1 cellular context compared by ENCODE assay signal in the genomic region with DNA sequence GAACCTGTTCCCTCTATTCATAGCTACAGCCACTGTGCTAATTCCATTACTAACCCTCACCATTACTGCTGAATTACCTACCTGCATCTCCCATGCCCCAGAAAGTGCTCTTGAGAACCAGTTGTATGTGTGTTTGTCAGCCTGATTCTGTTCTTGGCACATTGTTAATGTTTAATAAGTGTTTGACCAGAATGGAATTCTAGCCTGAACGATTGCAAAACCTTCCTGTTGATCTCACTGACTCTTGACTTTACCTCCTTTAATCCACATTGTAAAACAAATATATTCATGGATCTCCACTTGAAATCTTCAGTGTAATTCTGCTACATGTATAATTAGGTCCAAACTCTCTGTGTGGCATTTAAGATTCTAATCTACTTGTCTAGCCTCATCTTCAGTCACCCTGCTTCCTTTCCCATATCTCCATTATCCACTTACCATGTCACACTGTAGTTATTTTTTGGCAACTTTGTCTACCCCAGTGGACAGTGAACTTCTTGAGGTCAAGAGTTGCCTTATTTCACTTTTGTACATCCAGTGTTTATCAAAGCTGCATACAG.
TF ChIP-seq lines count a peak whose summit lies in the region.

No MANE protein-coding gene starts in this region.

TF ChIP-seq in HepG2, 621 proteins besides CTCF, POLR2A, EP300 and RAD21 (continued from another document and continues in another):
- TF ChIP-seq TERF1 (CRISPR knock-in tag; IDR thresholded peaks at IDR 0.05) (no peak), SRSF1 (optimal IDR thresholded peaks at IDR 0.05; ENCODE audit: low read depth, low read length) (no peak), ATF7 (IDR thresholded peaks at IDR 0.05) (no peak), ATF7 (CRISPR knock-in tag; IDR thresholded peaks at IDR 0.05) (no peak), ZMAT3 (CRISPR knock-in tag; conservative IDR thresholded peaks at IDR 0.05) (no peak), ARID5B (CRISPR knock-in tag; IDR thresholded peaks at IDR 0.05) (peak; percentile 97), SMC3 (IDR thresholded peaks at IDR 0.05; ENCODE audit: low read length) (peak; percentile 29), TBX3 (IDR thresholded peaks at IDR 0.05; ENCODE audit: borderline replicate concordance) (peak; percentile 29; the same call in 1 of the 2 replicates), PATZ1 (CRISPR knock-in tag; IDR thresholded peaks at IDR 0.05) (0 out of 2 replicates have a peak, but pooled peaks have one; percentile 18), ZBTB34 (CRISPR knock-in tag; IDR thresholded peaks at IDR 0.05) (peak; percentile 70; the same call in 1 of the 2 replicates), TEAD3 (CRISPR knock-in tag; optimal IDR thresholded peaks at IDR 0.05; ENCODE audit: borderline replicate concordance) (peak; percentile 76), ZNF552 (CRISPR knock-in tag; IDR thresholded peaks at IDR 0.05; ENCODE audit: borderline replicate concordance) (no peak), ZBTB38 (CRISPR knock-in tag; IDR thresholded peaks at IDR 0.05) (no peak), CEBPG (CRISPR knock-in tag; IDR thresholded peaks at IDR 0.05) (peak; percentile 94), ZNF292 (CRISPR knock-in tag; IDR thresholded peaks at IDR 0.05; ENCODE audit: borderline replicate concordance, low read depth) (peak; percentile 90; the same call in 1 of the 2 replicates), MIXL1 (CRISPR knock-in tag; IDR thresholded peaks at IDR 0.05) (peak; percentile 97), HNF4A (CRISPR knock-in tag; IDR thresholded peaks at IDR 0.05) (peak; percentile 76), NFE2L2 (IDR thresholded peaks at IDR 0.05; ENCODE audit: low read length) (no peak), ZMYM4 (CRISPR knock-in tag; IDR thresholded peaks at IDR 0.05) (peak; percentile 94), RAD51 (IDR thresholded peaks at IDR 0.05; ENCODE audit: borderline replicate concordance) (no peak), ZNF138 (CRISPR knock-in tag; IDR thresholded peaks at IDR 0.05; ENCODE audit: low read depth) (no peak), CREM (IDR thresholded peaks at IDR 0.05) (peak; percentile 64; the same call in 1 of the 2 replicates), CREM (CRISPR knock-in tag; IDR thresholded peaks at IDR 0.05) (no peak), ZNF101 (CRISPR knock-in tag; IDR thresholded peaks at IDR 0.05; ENCODE audit: borderline replicate concordance, low read depth) (no peak), SPEN (CRISPR knock-in tag; IDR thresholded peaks at IDR 0.05; ENCODE audit: low read depth) (no peak), GATA4 (IDR thresholded peaks at IDR 0.05; ENCODE audit: borderline replicate concordance, low read depth) (0 out of 2 replicates have a peak, but pooled peaks have one; percentile 25), HDAC6 (IDR thresholded peaks at IDR 0.05; ENCODE audit: low read depth, low read length) (no peak), TOE1 (CRISPR knock-in tag; IDR thresholded peaks at IDR 0.05) (peak; percentile 56; the same call in 1 of the 2 replicates), ZNF207 (IDR thresholded peaks at IDR 0.05; ENCODE audit: borderline replicate concordance) (no peak), ZFAT (CRISPR knock-in tag; conservative IDR thresholded peaks at IDR 0.05) (no peak), ZBTB7B (CRISPR knock-in tag; IDR thresholded peaks at IDR 0.05) (0 out of 2 replicates have a peak, but pooled peaks have one; percentile 45), MAZ (IDR thresholded peaks at IDR 0.05; ENCODE audit: borderline replicate concordance, low read depth, low read length) (no peak), MAZ (CRISPR knock-in tag; IDR thresholded peaks at IDR 0.05; ENCODE audit: low read depth) (no peak), ZFP36L1 (CRISPR knock-in tag; IDR thresholded peaks at IDR 0.05) (0 out of 2 replicates have a peak, but pooled peaks have one; percentile 42), MTA1 (CRISPR knock-in tag; IDR thresholded peaks at IDR 0.05; ENCODE audit: borderline replicate concordance) (no peak), PLRG1 (conservative IDR thresholded peaks at IDR 0.05) (no peak), PLSCR1 (CRISPR knock-in tag; IDR thresholded peaks at IDR 0.05; ENCODE audit: borderline replicate concordance) (no peak), ZNF513 (CRISPR knock-in tag; conservative IDR thresholded peaks at IDR 0.05) (no peak), SNRNP70 (IDR thresholded peaks at IDR 0.05; ENCODE audit: low read depth, low read length) (no peak), ZNF124 (CRISPR knock-in tag; IDR thresholded peaks at IDR 0.05) (0 out of 2 replicates have a peak, but pooled peaks have one; percentile 52)
- TF ChIP-seq, protein P1, sequence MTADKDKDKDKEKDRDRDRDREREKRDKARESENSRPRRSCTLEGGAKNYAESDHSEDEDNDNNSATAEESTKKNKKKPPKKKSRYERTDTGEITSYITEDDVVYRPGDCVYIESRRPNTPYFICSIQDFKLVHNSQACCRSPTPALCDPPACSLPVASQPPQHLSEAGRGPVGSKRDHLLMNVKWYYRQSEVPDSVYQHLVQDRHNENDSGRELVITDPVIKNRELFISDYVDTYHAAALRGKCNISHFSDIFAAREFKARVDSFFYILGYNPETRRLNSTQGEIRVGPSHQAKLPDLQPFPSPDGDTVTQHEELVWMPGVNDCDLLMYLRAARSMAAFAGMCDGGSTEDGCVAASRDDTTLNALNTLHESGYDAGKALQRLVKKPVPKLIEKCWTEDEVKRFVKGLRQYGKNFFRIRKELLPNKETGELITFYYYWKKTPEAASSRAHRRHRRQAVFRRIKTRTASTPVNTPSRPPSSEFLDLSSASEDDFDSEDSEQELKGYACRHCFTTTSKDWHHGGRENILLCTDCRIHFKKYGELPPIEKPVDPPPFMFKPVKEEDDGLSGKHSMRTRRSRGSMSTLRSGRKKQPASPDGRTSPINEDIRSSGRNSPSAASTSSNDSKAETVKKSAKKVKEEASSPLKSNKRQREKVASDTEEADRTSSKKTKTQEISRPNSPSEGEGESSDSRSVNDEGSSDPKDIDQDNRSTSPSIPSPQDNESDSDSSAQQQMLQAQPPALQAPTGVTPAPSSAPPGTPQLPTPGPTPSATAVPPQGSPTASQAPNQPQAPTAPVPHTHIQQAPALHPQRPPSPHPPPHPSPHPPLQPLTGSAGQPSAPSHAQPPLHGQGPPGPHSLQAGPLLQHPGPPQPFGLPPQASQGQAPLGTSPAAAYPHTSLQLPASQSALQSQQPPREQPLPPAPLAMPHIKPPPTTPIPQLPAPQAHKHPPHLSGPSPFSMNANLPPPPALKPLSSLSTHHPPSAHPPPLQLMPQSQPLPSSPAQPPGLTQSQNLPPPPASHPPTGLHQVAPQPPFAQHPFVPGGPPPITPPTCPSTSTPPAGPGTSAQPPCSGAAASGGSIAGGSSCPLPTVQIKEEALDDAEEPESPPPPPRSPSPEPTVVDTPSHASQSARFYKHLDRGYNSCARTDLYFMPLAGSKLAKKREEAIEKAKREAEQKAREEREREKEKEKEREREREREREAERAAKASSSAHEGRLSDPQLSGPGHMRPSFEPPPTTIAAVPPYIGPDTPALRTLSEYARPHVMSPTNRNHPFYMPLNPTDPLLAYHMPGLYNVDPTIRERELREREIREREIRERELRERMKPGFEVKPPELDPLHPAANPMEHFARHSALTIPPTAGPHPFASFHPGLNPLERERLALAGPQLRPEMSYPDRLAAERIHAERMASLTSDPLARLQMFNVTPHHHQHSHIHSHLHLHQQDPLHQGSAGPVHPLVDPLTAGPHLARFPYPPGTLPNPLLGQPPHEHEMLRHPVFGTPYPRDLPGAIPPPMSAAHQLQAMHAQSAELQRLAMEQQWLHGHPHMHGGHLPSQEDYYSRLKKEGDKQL (CRISPR knock-in tag; IDR thresholded peaks at IDR 0.05; ENCODE audit: low read depth): peak; percentile 84; the same call in 1 of the 2 replicates
- TF ChIP-seq, protein P2, sequence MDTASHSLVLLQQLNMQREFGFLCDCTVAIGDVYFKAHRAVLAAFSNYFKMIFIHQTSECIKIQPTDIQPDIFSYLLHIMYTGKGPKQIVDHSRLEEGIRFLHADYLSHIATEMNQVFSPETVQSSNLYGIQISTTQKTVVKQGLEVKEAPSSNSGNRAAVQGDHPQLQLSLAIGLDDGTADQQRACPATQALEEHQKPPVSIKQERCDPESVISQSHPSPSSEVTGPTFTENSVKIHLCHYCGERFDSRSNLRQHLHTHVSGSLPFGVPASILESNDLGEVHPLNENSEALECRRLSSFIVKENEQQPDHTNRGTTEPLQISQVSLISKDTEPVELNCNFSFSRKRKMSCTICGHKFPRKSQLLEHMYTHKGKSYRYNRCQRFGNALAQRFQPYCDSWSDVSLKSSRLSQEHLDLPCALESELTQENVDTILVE (CRISPR knock-in tag; IDR thresholded peaks at IDR 0.05): 0 out of 2 replicates have a peak, but pooled peaks have one; percentile 38
- TF ChIP-seq, protein P3, sequence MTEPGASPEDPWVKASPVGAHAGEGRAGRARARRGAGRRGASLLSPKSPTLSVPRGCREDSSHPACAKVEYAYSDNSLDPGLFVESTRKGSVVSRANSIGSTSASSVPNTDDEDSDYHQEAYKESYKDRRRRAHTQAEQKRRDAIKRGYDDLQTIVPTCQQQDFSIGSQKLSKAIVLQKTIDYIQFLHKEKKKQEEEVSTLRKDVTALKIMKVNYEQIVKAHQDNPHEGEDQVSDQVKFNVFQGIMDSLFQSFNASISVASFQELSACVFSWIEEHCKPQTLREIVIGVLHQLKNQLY (CRISPR knock-in tag; IDR thresholded peaks at IDR 0.05): 0 out of 2 replicates have a peak, but pooled peaks have one; percentile 48
